8 cellular contexts compared by ENCODE assay signal in the genomic region with DNA sequence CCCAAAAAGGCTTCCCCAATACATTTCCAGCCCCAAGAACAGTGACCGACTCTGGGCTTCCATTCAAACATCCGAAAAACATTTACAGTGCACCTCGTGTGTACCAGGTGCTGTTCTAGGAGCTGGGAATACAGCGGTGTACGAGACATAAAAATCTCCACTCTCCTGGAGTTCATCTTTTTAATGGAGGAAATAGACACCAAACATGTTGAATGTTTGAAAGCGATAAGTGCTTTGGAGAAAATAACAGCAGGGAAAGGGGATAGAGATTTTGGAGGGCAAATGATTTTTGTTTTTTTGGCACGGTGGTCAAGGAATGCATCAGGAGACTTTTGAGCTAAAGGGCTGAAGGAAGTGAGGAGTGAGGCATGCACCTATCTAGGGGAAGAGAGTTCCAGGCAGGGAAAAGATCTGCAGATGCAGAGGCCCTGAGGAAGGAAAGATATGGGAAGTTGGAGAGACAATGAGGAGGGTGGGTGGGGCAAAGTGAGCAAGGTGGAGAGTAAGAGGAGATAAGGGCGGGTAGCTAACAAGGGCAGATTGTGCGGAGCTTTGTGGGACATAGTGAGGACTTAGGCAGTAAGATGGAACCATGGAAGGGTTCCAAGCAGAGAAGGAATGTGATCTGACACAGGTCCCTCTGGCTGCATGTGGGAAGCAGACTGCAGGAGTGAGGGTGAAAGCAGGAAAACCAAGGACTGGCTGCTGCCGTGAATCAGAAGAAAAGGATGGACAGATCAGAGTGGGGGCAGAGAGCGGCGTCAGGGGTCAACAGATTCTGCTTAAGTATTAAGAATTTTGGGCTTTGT. TPM values are rescaled to one million over a fixed set of nuclear protein-coding genes. Genes with fewer than 3 reads are reported as not detected.
A peak's percentile ranks its signal among the peaks of the same experiment; 100 is the strongest.
DNase-seq lines count a peak whose midpoint lies in the region; ATAC-seq and TF ChIP-seq lines count a peak whose summit lies in the region.

No MANE protein-coding gene starts in this region.

- TF ChIP-seq POLR2A in suprapubic skin (IDR thresholded peaks at IDR 0.05), result no peak

- CTCF ChIA-PET in activated CD4-positive, alpha-beta T cell treated with anti-CD3 and anti-CD28 coated beads for 36 hours (lab: Charles Lee), result interaction anchor here (0.6 to 8.1 kb wide), 7 partner anchors 13 to 216 kb away, joined by 3 to 77 read pairs (median 3); partner anchors contain the start of genes DYRK1B and PSMC4

- POLR2A ChIA-PET in activated CD4-positive, alpha-beta T cell treated with anti-CD3 and anti-CD28 coated beads for 36 hours (lab: Charles Lee), result interaction anchor here (0.6 to 5.1 kb wide), 3 partner anchors 13 to 443 kb away, joined by 4 to 32 read pairs (median 5); partner anchors contain the start of genes DYRK1B and PSMC4
- POLR2A ChIA-PET in activated naive CD8-positive, alpha-beta T cell treated with anti-CD3 and anti-CD28 coated beads, Interleukin-2, amount 10 ng/mL, durations not matched to agents 7 days and 5 days (lab: Charles Lee), result interaction anchor here (0.7 to 5.1 kb wide), 7 partner anchors 8 to 411 kb away, joined by 3 to 38 read pairs (median 6); partner anchors contain the start of genes DYRK1B, PSMC4, RPS16 and ZNF546

- TF ChIP-seq CTCF in suprapubic skin (IDR thresholded peaks at IDR 0.05), result no peak

- H3K9me3 Mint-ChIP-seq in activated CD4-positive, alpha-beta T cell treated with anti-CD3 and anti-CD28 coated beads for 36 hours (ENCODE audit: low read depth), result no peaks in the 10 kb centered on the region
- H3K9me3 Mint-ChIP-seq in activated naive CD8-positive, alpha-beta T cell treated with anti-CD3 and anti-CD28 coated beads, Interleukin-2, amount 10 ng/mL, durations not matched to agents 7 days and 5 days, result no peaks in the 10 kb centered on the region

- H3K4me3 ChIP-seq in suprapubic skin, result peak overlapping the region; percentile 63

- peaks cover 43% of the 10 kb centered on the region for H3K4me1 Mint-ChIP-seq in activated CD4-positive, alpha-beta T cell treated with anti-CD3 and anti-CD28 coated beads for 36 hours
- H3K4me1 Mint-ChIP-seq in activated naive CD8-positive, alpha-beta T cell treated with anti-CD3 and anti-CD28 coated beads, Interleukin-2, amount 10 ng/mL, durations not matched to agents 7 days and 5 days, result peaks cover 35% of the 10 kb centered on the region

- H3K36me3 ChIP-seq in suprapubic skin, result no peaks in the 10 kb centered on the region

- H3K27me3 Mint-ChIP-seq in activated CD4-positive, alpha-beta T cell treated with anti-CD3 and anti-CD28 coated beads for 36 hours, result no peaks in the 10 kb centered on the region
- peaks cover 2% of the 10 kb centered on the region for H3K27me3 Mint-ChIP-seq in activated naive CD8-positive, alpha-beta T cell treated with anti-CD3 and anti-CD28 coated beads, Interleukin-2, amount 10 ng/mL, durations not matched to agents 7 days and 5 days

- intact Hi-C loops in activated CD4-positive, alpha-beta T cell treated with anti-CD3 and anti-CD28 coated beads for 36 hours (cut with DNase I, micrococcal nuclease), result loop anchor here (1.0 to 10.0 kb wide), 9 partner anchors 13 to 758 kb away; partner anchors contain the start of genes EID2 (in 2 of the 2), DYRK1B (in 1 of the 2), LTBP4 (in 1 of the 2) and PSMC4 (in 1 of the 2)
- intact Hi-C loops in sciatic nerve (cut with DNase I), result loop anchor here (10.0 kb wide), 2 partner anchors 82 to 312 kb away; partner anchors contain the start of gene EID2B

- peak overlapping the region; percentile 96 for H3K4me3 Mint-ChIP-seq in activated CD4-positive, alpha-beta T cell treated with anti-CD3 and anti-CD28 coated beads for 36 hours
- peak overlapping the region; percentile 91 for H3K4me3 Mint-ChIP-seq in activated naive CD8-positive, alpha-beta T cell treated with anti-CD3 and anti-CD28 coated beads, Interleukin-2, amount 10 ng/mL, durations not matched to agents 7 days and 5 days

- H3K9me3 ChIP-seq in suprapubic skin, result no peaks in the 10 kb centered on the region

- 36% methylated on average over 12 of the region's 12 CpGs for WGBS in suprapubic skin

- peak overlapping the region; percentile 77 for H3K27ac ChIP-seq in suprapubic skin

- peak overlapping the region; percentile 94 for H3K27ac Mint-ChIP-seq in activated CD4-positive, alpha-beta T cell treated with anti-CD3 and anti-CD28 coated beads for 36 hours
- H3K27ac Mint-ChIP-seq in activated naive CD8-positive, alpha-beta T cell treated with anti-CD3 and anti-CD28 coated beads, Interleukin-2, amount 10 ng/mL, durations not matched to agents 7 days and 5 days, result peak overlapping the region; percentile 92

- peaks cover 45% of the 10 kb centered on the region for H3K4me1 ChIP-seq in suprapubic skin

- no peak for TF ChIP-seq EP300 in suprapubic skin (IDR thresholded peaks at IDR 0.05)

- H3K27me3 ChIP-seq in suprapubic skin, result no peaks in the 10 kb centered on the region

- no peak for DNase-seq in activated CD4-positive, alpha-beta T cell treated with anti-CD3 and anti-CD28 coated beads for 36 hours
- no peak for DNase-seq in activated CD4-positive, alpha-beta T cell treated with anti-CD3 and anti-CD28 coated beads for 4 hours
- no peak for DNase-seq in activated naive CD8-positive, alpha-beta T cell treated with anti-CD3 and anti-CD28 coated beads, Interleukin-2, amount 10 ng/mL, durations not matched to agents 7 days and 5 days
- DNase-seq in iPS-NIHi7 (ENCODE audit: extremely low spot score) (peak; percentile 38), suprapubic skin (ENCODE audit: low spot score in 2 of 2) (no peak), sciatic nerve (ENCODE audit: low spot score) (no peak), DMS114 treated with DMSO at 0.1 percent for 48 hours (lab: John Stamatoyannopoulos, UW; ENCODE audit: unreplicated experiment) (no peak), KG1 (lab: John Stamatoyannopoulos, UW) (no peak)

- no peak for ATAC-seq in activated CD4-positive, alpha-beta T cell treated with anti-CD3 and anti-CD28 coated beads for 36 hours
- ATAC-seq in activated naive CD8-positive, alpha-beta T cell treated with anti-CD3 and anti-CD28 coated beads, Interleukin-2, amount 10 ng/mL, durations not matched to agents 7 days and 5 days (ENCODE audit: low read depth), result no peak
- no peak for ATAC-seq in sciatic nerve

- peaks cover 33% of the 10 kb centered on the region for H3K36me3 Mint-ChIP-seq in activated CD4-positive, alpha-beta T cell treated with anti-CD3 and anti-CD28 coated beads for 36 hours (ENCODE audit: low read depth)
- no peaks in the 10 kb centered on the region for H3K36me3 Mint-ChIP-seq in activated naive CD8-positive, alpha-beta T cell treated with anti-CD3 and anti-CD28 coated beads, Interleukin-2, amount 10 ng/mL, durations not matched to agents 7 days and 5 days

RNA-seq across cellular contexts. Expression of gene FBL, which starts 0.7 kb away (rescaled TPM):
- total RNA-seq in activated CD4-positive, alpha-beta T cell treated with anti-CD3 and anti-CD28 coated beads for 36 hours, result 100 to 1,000 TPM; 742 to 890 TPM
- 100 to 1,000 TPM; 344 to 357 TPM for total RNA-seq in activated naive CD8-positive, alpha-beta T cell treated with anti-CD3 and anti-CD28 coated beads, Interleukin-2, amount 10 ng/mL, durations not matched to agents 7 days and 5 days
- total RNA-seq in suprapubic skin (100 to 1,000 TPM; 193 to 333 (median 273) TPM), sciatic nerve (132 TPM)

RNA-seq across cellular contexts. Expression of gene DYRK1B, which starts 12.9 kb away (rescaled TPM):
- total RNA-seq in activated CD4-positive, alpha-beta T cell treated with anti-CD3 and anti-CD28 coated beads for 36 hours, result 1 to 10 TPM; 4.8 to 6.9 TPM
- total RNA-seq in activated naive CD8-positive, alpha-beta T cell treated with anti-CD3 and anti-CD28 coated beads, Interleukin-2, amount 10 ng/mL, durations not matched to agents 7 days and 5 days, result 10 to 100 TPM; 15.8 to 17.3 TPM
- 10 to 100 TPM; 17.9 to 31.7 (median 24.2) TPM for total RNA-seq in suprapubic skin
- total RNA-seq in sciatic nerve, result 18.3 TPM
